Comparison of ENCODE assay signal across 20 cellular contexts in genomic region chr17:83128306-83129240, GRCh38. TPM values are rescaled to one million over a fixed set of nuclear protein-coding genes. Genes with fewer than 3 reads are reported as not detected.
DNase-seq lines count a peak whose midpoint lies in the region; ATAC-seq and TF ChIP-seq lines count a peak whose summit lies in the region.
"Had no signal": no experiment of that assay in that cellular context is flagged by ENCODE, and none has a peak within 500 bp of the region (broad histone marks: within the 10 kb centered on the region; RNA-seq: fewer than 3 reads in every experiment).

No MANE protein-coding gene starts in this region.

- H3K23ac ChIP-seq in H9 (ENCODE audit: insufficient read length, low read depth, low read length) = no peak overlapping the region

- H3K27ac ChIP-seq in H9 (ENCODE audit: insufficient read length, low read depth, low read length) = no peak overlapping the region
- no peak overlapping the region for H3K27ac ChIP-seq in Panc1 (ENCODE audit: low read length)
- H3K27ac ChIP-seq in osteoblast (ENCODE audit: low read depth, low read length) = no peak overlapping the region
- H3K27ac ChIP-seq: PC-9 had no signal

- H3K27me3 Mint-ChIP-seq in H9 (ENCODE audit: low read depth) (peaks cover 18% of the 10 kb centered on the region), glutamatergic neuron (ENCODE audit: unreplicated experiment) (peaks cover 4% of the 10 kb centered on the region)

- H3K23me2 ChIP-seq in H9 (ENCODE audit: insufficient read length, low read depth, low read length, poor library complexity, severe bottlenecking) = no peaks in the 10 kb centered on the region

- ATAC-seq in Panc1 (0 out of 2 replicates have a peak, but pooled peaks have one; percentile 3), GM18498 (IDR thresholded peaks at IDR 0.05; ENCODE audit: unreplicated experiment) (no peak), GM21367 (IDR thresholded peaks at IDR 0.05; ENCODE audit: unreplicated experiment) (no peak)

- H3T11ph ChIP-seq in H9 (ENCODE audit: low read length) = no peak overlapping the region

- H3K79me2 ChIP-seq in H9 (ENCODE audit: insufficient read depth, low read length) (no peaks in the 10 kb centered on the region), osteoblast (ENCODE audit: insufficient read depth, low read length) (no peaks in the 10 kb centered on the region)

- H3K36me3 Mint-ChIP-seq in H9 (ENCODE audit: insufficient read depth in 1 of 3, low read depth in 3 of 3) (no peaks in the 10 kb centered on the region; a peak in 1 of 7 replicates), glutamatergic neuron (ENCODE audit: unreplicated experiment) (peaks cover 4% of the 10 kb centered on the region)
- H3K36me3 Mint-ChIP-seq: CD8-positive, alpha-beta memory T cell had no signal

- no peaks in the 10 kb centered on the region for H3K4me1 ChIP-seq in H9 (ENCODE audit: insufficient read depth, low read length)
- H3K4me1 ChIP-seq in Panc1 (ENCODE audit: control insufficient read depth, insufficient read depth, low read length) = peaks cover under 1% of the 10 kb centered on the region; the same call in 1 of the 2 replicates
- H3K4me1 ChIP-seq in osteoblast (ENCODE audit: insufficient read depth, low read length) = peaks cover 6% of the 10 kb centered on the region

- CTCF ChIA-PET in Panc1 (lab: Charles Lee) = no interaction called here

- H2BK20ac ChIP-seq in H9 (ENCODE audit: low read depth, low read length, poor library complexity, severe bottlenecking) = no peak overlapping the region

- H4K91ac ChIP-seq in H9 (ENCODE audit: insufficient read length, low read depth, low read length) = no peak overlapping the region

- H3K4me3 Mint-ChIP-seq in H9 (no peak overlapping the region), glutamatergic neuron (ENCODE audit: unreplicated experiment) (no peak overlapping the region)
- H3K4me3 Mint-ChIP-seq: CD8-positive, alpha-beta memory T cell had no signal

- H3K4me3 ChIP-seq in Panc1 (ENCODE audit: low read depth in 2 of 2, low read length in 2 of 2) (no peak overlapping the region), osteoblast (ENCODE audit: insufficient read depth, low read length) (no peak overlapping the region)
- H3K4me3 ChIP-seq: PC-9 had no signal

- WGBS in H9 (ENCODE audit: extremely low coverage, insufficient read length, low lambda C conversion rate) = no CpG with 5 or more reads among the region's 32 CpGs

- H3K9me3 Mint-ChIP-seq in H9 (peaks cover 0 to 2% of the 10 kb centered on the region in 2 experiments; a peak in 3 of 5 replicates), glutamatergic neuron (ENCODE audit: unreplicated experiment) (peaks cover 4% of the 10 kb centered on the region)

- TF ChIP-seq CTCF in H9 (conservative IDR thresholded peaks at IDR 0.05) (no peak), Panc1 (IDR thresholded peaks at IDR 0.05) (no peak), glutamatergic neuron (IDR thresholded peaks at IDR 0.05; ENCODE audit: partially characterized antibody, unreplicated experiment) (no peak), osteoblast (IDR thresholded peaks at IDR 0.05; ENCODE audit: extremely low read depth, low read depth, low read length) (no peak)

- POLR2A ChIA-PET in Panc1 (lab: Charles Lee) = no interaction called here

- in situ Hi-C loops in Panc1 (cut with HindIII; ENCODE audit: low pct_unique_long_range_greater_than_20kb, low sequenced_read_pairs) = no loop called here

- no peaks in the 10 kb centered on the region for H3K27me3 ChIP-seq in H9 (ENCODE audit: insufficient read depth, low read length)
- H3K27me3 ChIP-seq in Panc1 (ENCODE audit: control insufficient read depth, insufficient read depth, low read length) = no peaks in the 10 kb centered on the region
- H3K27me3 ChIP-seq in osteoblast (ENCODE audit: insufficient read depth, low read length) = peaks cover 28% of the 10 kb centered on the region

- no peak overlapping the region for H3K14ac ChIP-seq in H9 (ENCODE audit: insufficient read depth, low read length)

- H2BK12ac ChIP-seq in H9 (ENCODE audit: insufficient read length, low read depth, low read length) = no peak overlapping the region

- no peak overlapping the region for H4K8ac ChIP-seq in H9 (replicated peaks; ENCODE audit: insufficient read length, low read depth, low read length)

- H3K36me3 ChIP-seq in Panc1 (ENCODE audit: control insufficient read depth, insufficient read depth, low read length) (no peaks in the 10 kb centered on the region), osteoblast (ENCODE audit: insufficient read depth, low read length) (no peaks in the 10 kb centered on the region)

- DNase-seq in H9 (peak; percentile 28), Panc1 (ENCODE audit: low read depth, low spot score) (no peak), glutamatergic neuron (peak; percentile 7), osteoblast (ENCODE audit: insufficient read length, low spot score, missing footprints) (peak; percentile 73), HuH-7 (ENCODE audit: low spot score) (no peak)
- no peak for DNase-seq in activated CD4-positive, CD25-positive, alpha-beta regulatory T cell treated with anti-CD3 and anti-CD28 coated beads, Interleukin-2, amount 50 U/mL, for 72 hours
- DNase-seq: ACHN; C1 segment of cervical spinal cord; CD8-positive, alpha-beta memory T cell; DMS79; NCI-H1048; NCI-H1436 treated with DMSO at 0.1 percent for 48 hours; NCI-H2029; NCI-H345; NCI-H524 treated with DMSO at 0.1 percent for 48 hours; PC-9; SHP77 treated with DMSO at 0.1 percent for 48 hours; SK-N-SH had no signal

- H2AFZ ChIP-seq in H9 (ENCODE audit: low read length) (no peak overlapping the region), osteoblast (ENCODE audit: low read length) (no peak overlapping the region)
- H2AFZ ChIP-seq: PC-9 had no signal

- no peak overlapping the region for H3K9ac ChIP-seq in H9 (ENCODE audit: extremely low read depth, insufficient read length, low read length)
- H3K9ac ChIP-seq: SK-N-SH had no signal

- no peak overlapping the region for H3K4ac ChIP-seq in H9 (ENCODE audit: low read depth, low read length)

- intact Hi-C loops in Panc1 (cut with micrococcal nuclease; ENCODE audit: unreplicated experiment) = no loop called here

- no peak overlapping the region for H3K18ac ChIP-seq in H9 (ENCODE audit: insufficient read length, low read depth, low read length)

- no peaks in the 10 kb centered on the region for H4K20me1 ChIP-seq in H9 (ENCODE audit: control insufficient read depth, insufficient read depth, insufficient read length)
- H4K20me1 ChIP-seq in osteoblast (ENCODE audit: insufficient read depth, low read length) = peaks cover 2% of the 10 kb centered on the region

- no peak overlapping the region for H2BK15ac ChIP-seq in H9 (ENCODE audit: low read depth, low read length)

- no peak overlapping the region for H2AK5ac ChIP-seq in H9 (ENCODE audit: insufficient read length, low read length)

- H3K9me3 ChIP-seq in H9 (ENCODE audit: control insufficient read depth, low read depth, low read length) (no peaks in the 10 kb centered on the region), Panc1 (ENCODE audit: control insufficient read depth, insufficient read depth, low read depth, low read length) (no peaks in the 10 kb centered on the region), osteoblast (ENCODE audit: low read depth, low read length) (no peaks in the 10 kb centered on the region)
- H3K9me3 ChIP-seq: SK-N-SH had no signal

- H3K27ac Mint-ChIP-seq in H9 (no peak overlapping the region), glutamatergic neuron (ENCODE audit: unreplicated experiment) (no peak overlapping the region)

- H3K4me1 Mint-ChIP-seq in H9 = no peaks in the 10 kb centered on the region
- H3K4me1 Mint-ChIP-seq in glutamatergic neuron (ENCODE audit: low read depth, unreplicated experiment) = no peaks in the 10 kb centered on the region

- H4K5ac ChIP-seq in H9 (ENCODE audit: insufficient read length, low read depth, low read length) = no peak overlapping the region

- no peak overlapping the region for H2BK5ac ChIP-seq in H9 (ENCODE audit: insufficient read length, low read length)

- no TSS peak for BruUV-seq in Panc1 (replicated peaks; lab: Mats Ljungman, UMichigan)

- no peak overlapping the region for H3K4me2 ChIP-seq in H9 (ENCODE audit: insufficient read depth, insufficient read length, low read length)
- no peak overlapping the region for H3K4me2 ChIP-seq in osteoblast (ENCODE audit: insufficient read depth, low read length)
- H3K4me2 ChIP-seq: PC-9, SK-N-SH had no signal

- H2BK120ac ChIP-seq in H9 (ENCODE audit: low read depth, low read length, poor library complexity, severe bottlenecking) = no peak overlapping the region

- H3K79me1 ChIP-seq in H9 (ENCODE audit: insufficient read depth, low read depth, low read length, poor library complexity, severe bottlenecking) = no peaks in the 10 kb centered on the region

- H3K56ac ChIP-seq in H9 (ENCODE audit: insufficient read length, low read depth, low read length) = no peak overlapping the region

RNA-seq across cellular contexts. Expression of gene METRNL, which starts 49.2 kb away (rescaled TPM):
- total RNA-seq in H9 (2021) = 19.4 and 21.4 TPM in 2 replicates
- total RNA-seq in Panc1 (2021; ENCODE audit: unreplicated experiment) = 21.0 TPM
- polyA plus RNA-seq in Panc1 (2012; ENCODE audit: insufficient read length) = 44.9 TPM
- total RNA-seq in glutamatergic neuron (ENCODE audit: unreplicated experiment) = 47.1 TPM
- 137 and 140 TPM in 2 replicates for total RNA-seq in osteoblast

Comparison
In these comparisons a context has a peak if more than half of its experiments do, and no peak if none do; other contexts are left out.
1. DNase-seq: peak in H9 (single experiment), glutamatergic neuron (single experiment) and osteoblast (single experiment); none in Panc1 (single experiment), HuH-7 (single experiment) and activated CD4-positive, CD25-positive, alpha-beta regulatory T cell treated with anti-CD3 and anti-CD28 coated beads, Interleukin-2, amount 50 U/mL, for 72 hours (single experiment).